Comparison of ENCODE assay signal across 9 cellular contexts in the genomic region with DNA sequence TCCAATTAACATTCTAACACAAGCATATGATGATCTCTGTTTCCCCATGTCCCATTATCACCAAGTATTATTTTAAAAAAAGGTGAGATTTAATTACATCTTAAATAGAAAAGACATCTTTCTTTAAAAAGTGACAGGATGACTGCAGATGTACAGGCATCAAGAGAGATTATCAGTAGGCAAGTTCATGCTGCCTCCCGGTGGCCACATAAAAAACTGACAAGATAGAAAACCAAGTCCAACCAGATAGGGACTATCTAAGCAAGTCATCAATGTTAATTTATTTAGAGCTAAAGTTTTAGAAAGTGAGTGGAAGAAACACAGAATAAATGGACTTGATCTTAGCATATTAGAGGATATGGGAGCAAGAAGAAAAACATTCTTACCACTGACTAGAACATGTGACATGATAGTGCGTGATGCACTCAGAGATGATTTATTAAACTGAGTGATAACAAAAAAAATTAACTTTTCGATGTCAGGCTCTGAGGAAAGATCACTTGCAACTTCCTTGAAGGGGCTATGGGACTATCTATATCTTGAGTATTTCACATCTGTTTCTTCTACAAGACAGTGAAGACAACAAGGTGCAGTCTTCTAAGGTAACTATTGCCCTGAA. TPM values are rescaled to one million over a fixed set of nuclear protein-coding genes. Genes with fewer than 3 reads are reported as not detected.
A peak's percentile ranks its signal among the peaks of the same experiment; 100 is the strongest.
DNase-seq lines count a peak whose midpoint lies in the region; ATAC-seq and TF ChIP-seq lines count a peak whose summit lies in the region.
"Had no signal": no experiment of that assay in that cellular context is flagged by ENCODE, and none has a peak within 500 bp of the region (broad histone marks: within the 10 kb centered on the region; RNA-seq: fewer than 3 reads in every experiment).

No MANE protein-coding gene starts in this region.

- in situ Hi-C loops in GM13976 (cut with MboI; ENCODE audit: low sequenced_read_pairs, unreplicated experiment), result no loop called here

- DNase-seq in AG09309 (ENCODE audit: low read depth) (no peak), GM13976 (ENCODE audit: low spot score) (peak; percentile 38), LNCaP clone FGC (ENCODE audit: low read depth) (peak; percentile 11), WTC11 (ENCODE audit: low spot score) (peak; percentile 29), right cardiac atrium (peak in 2 of 3 donors; percentile 14 to 39), superior temporal gyrus (ENCODE audit: extremely low spot score) (peak; percentile 69)
- no peak for DNase-seq in effector CD4-positive, alpha-beta T cell
- DNase-seq in NK-92 treated with Interleukin-12 subunit alpha and Interleukin-12 subunit beta, amount 100 ng/mL, for 24 hours (lab: John Stamatoyannopoulos, UW), result no peak

- H3K36me3 Mint-ChIP-seq in WTC11, result no peaks in the 10 kb centered on the region

- H3K27ac ChIP-seq in right cardiac atrium (ENCODE audit: low read length), result no peak overlapping the region
- H3K27ac ChIP-seq: HL-60 had no signal

- CTCF ChIA-PET in WTC11 (lab: Charles Lee), result interaction anchor here (0.8 to 3.0 kb wide), 5 partner anchors 46 to 457 kb away, joined by 4 to 42 read pairs (median 6); a partner anchor contains a TSS

- ATAC-seq in WTC11 (peak; percentile 80), right cardiac atrium (peak in 1 of 2 donors; percentile 50)

- no peaks in the 10 kb centered on the region for H3K27me3 Mint-ChIP-seq in WTC11 (ENCODE audit: low read depth)

- no peaks in the 10 kb centered on the region for H3K4me1 ChIP-seq in right cardiac atrium (ENCODE audit: control insufficient read depth, insufficient read depth, low read length)

- H3K27me3 ChIP-seq in right cardiac atrium (ENCODE audit: control insufficient read depth, insufficient read depth), result no peaks in the 10 kb centered on the region

- no peaks in the 10 kb centered on the region for H3K9me3 Mint-ChIP-seq in WTC11

- no peak overlapping the region for H3K27ac Mint-ChIP-seq in WTC11

- POLR2A ChIA-PET in WTC11 (lab: Charles Lee), result no interaction called here

- no peak overlapping the region for H3K4me3 ChIP-seq in AG09309 (ENCODE audit: control insufficient read depth, low read depth, low read length)
- no peak overlapping the region for H3K4me3 ChIP-seq in LNCaP clone FGC (ENCODE audit: low read depth, low read length)
- no peak overlapping the region for H3K4me3 ChIP-seq in right cardiac atrium (ENCODE audit: low read length)

- no peak overlapping the region for H3K4me3 Mint-ChIP-seq in WTC11

- intact Hi-C loops in right cardiac atrium (cut with DNase I), result loop anchor here in 3 of 4 donors (1.0 to 10.0 kb wide), 3 partner anchors 75 to 454 kb away; a partner anchor contains a TSS

- H3K9me3 ChIP-seq in right cardiac atrium (ENCODE audit: control insufficient read depth, low read length), result no peaks in the 10 kb centered on the region

- TF ChIP-seq CTCF in AG09309 (IDR thresholded peaks at IDR 0.05; ENCODE audit: control insufficient read depth, insufficient read depth, low read depth, low read length, missing control alignments) (peak; percentile 9), GM13976 (IDR thresholded peaks at IDR 0.05; ENCODE audit: borderline replicate concordance, control extremely low read depth, extremely low read depth, insufficient read depth, missing control alignments) (peak; percentile 40), LNCaP clone FGC (IDR thresholded peaks at IDR 0.05; ENCODE audit: control insufficient read depth, extremely low read depth, insufficient read depth) (peak; percentile 54), WTC11 (IDR thresholded peaks at IDR 0.05) (no peak)

- H3K4me1 Mint-ChIP-seq in WTC11, result no peaks in the 10 kb centered on the region

- WGBS in right cardiac atrium, result 37% methylated on average over 3 of the region's 3 CpGs

TF ChIP-seq in WTC11, 78 proteins besides CTCF, POLR2A, EP300 and RAD21:
- TF ChIP-seq ZNF396 (CRISPR knock-in tag; IDR thresholded peaks at IDR 0.05; ENCODE audit: borderline replicate concordance), result no peak
- no peak for TF ChIP-seq OVOL2 (CRISPR knock-in tag; IDR thresholded peaks at IDR 0.05; ENCODE audit: borderline replicate concordance)
- TF ChIP-seq, protein P1, sequence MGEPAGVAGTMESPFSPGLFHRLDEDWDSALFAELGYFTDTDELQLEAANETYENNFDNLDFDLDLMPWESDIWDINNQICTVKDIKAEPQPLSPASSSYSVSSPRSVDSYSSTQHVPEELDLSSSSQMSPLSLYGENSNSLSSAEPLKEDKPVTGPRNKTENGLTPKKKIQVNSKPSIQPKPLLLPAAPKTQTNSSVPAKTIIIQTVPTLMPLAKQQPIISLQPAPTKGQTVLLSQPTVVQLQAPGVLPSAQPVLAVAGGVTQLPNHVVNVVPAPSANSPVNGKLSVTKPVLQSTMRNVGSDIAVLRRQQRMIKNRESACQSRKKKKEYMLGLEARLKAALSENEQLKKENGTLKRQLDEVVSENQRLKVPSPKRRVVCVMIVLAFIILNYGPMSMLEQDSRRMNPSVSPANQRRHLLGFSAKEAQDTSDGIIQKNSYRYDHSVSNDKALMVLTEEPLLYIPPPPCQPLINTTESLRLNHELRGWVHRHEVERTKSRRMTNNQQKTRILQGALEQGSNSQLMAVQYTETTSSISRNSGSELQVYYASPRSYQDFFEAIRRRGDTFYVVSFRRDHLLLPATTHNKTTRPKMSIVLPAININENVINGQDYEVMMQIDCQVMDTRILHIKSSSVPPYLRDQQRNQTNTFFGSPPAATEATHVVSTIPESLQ (CRISPR knock-in tag; IDR thresholded peaks at IDR 0.05), result no peak
- TF ChIP-seq CREM (CRISPR knock-in tag; IDR thresholded peaks at IDR 0.05), result no peak
- TF ChIP-seq SP1 (CRISPR knock-in tag; conservative IDR thresholded peaks at IDR 0.05), result no peak
- no peak for TF ChIP-seq CREB1 (CRISPR knock-in tag; IDR thresholded peaks at IDR 0.05)
- TF ChIP-seq ZNF219 (CRISPR knock-in tag; IDR thresholded peaks at IDR 0.05; ENCODE audit: borderline replicate concordance), result no peak
- TF ChIP-seq TP53 (CRISPR knock-in tag; IDR thresholded peaks at IDR 0.05), result no peak
- TF ChIP-seq FOXK1 (CRISPR knock-in tag; IDR thresholded peaks at IDR 0.05), result no peak
- TF ChIP-seq, protein P2, sequence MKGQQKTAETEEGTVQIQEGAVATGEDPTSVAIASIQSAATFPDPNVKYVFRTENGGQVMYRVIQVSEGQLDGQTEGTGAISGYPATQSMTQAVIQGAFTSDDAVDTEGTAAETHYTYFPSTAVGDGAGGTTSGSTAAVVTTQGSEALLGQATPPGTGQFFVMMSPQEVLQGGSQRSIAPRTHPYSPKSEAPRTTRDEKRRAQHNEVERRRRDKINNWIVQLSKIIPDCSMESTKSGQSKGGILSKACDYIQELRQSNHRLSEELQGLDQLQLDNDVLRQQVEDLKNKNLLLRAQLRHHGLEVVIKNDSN (CRISPR knock-in tag; IDR thresholded peaks at IDR 0.05), result no peak
- TF ChIP-seq MXD4 (CRISPR knock-in tag; IDR thresholded peaks at IDR 0.05; ENCODE audit: borderline replicate concordance), result no peak
- no peak for TF ChIP-seq ZNF423 (CRISPR knock-in tag; IDR thresholded peaks at IDR 0.05)
- TF ChIP-seq TCF7 (CRISPR knock-in tag; IDR thresholded peaks at IDR 0.05; ENCODE audit: low read depth), result no peak

RNA-seq across cellular contexts. Expression of a gene that starts 5.4 kb away (rescaled TPM):
- total RNA-seq in WTC11 (2021), result not detected in 3 replicates
- not detected for total RNA-seq in right cardiac atrium
- polyA plus RNA-seq in right cardiac atrium, result not detected

Comparison
In these comparisons a context has a peak if more than half of its experiments do, and no peak if none do; other contexts are left out.
1. DNase-seq: peak in GM13976 (single experiment), LNCaP clone FGC (single experiment), WTC11 (single experiment), right cardiac atrium (2 of 3) and superior temporal gyrus (single experiment); none in AG09309 (single experiment), effector CD4-positive, alpha-beta T cell (single experiment) and NK-92 treated with Interleukin-12 subunit alpha and Interleukin-12 subunit beta, amount 100 ng/mL, for 24 hours (single experiment).